Comparison of ENCODE assay signal across 10 cellular contexts in the genomic region with DNA sequence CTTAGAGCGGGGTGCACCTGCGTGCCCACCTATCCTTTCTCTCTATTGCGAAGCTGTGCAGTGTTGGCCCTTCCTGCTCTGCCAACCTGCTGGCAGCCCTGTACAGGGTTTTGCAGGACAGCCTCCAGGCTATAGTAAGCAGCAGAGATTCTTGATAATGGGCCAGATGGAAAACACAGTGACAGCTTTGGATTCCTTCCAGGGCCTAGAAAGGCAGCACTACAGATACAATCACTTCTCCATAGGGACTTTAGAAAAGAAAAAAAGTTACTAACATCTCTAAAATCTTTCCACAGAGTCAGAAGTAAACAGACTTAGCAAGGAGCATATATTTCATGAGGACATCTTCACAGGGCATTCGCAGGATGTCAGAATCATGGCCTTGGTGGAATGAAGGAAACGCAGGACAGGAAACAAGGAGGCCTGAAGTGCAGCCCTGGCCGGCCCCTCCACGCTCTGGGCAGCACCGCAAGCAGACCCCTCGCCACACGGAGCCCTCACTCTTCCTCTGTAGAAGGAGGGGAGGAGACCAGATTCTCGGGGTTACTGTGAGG.
DNase-seq lines count a peak whose midpoint lies in the region; ATAC-seq and TF ChIP-seq lines count a peak whose summit lies in the region.
"Had no signal": no experiment of that assay in that cellular context is flagged by ENCODE, and none has a peak within 500 bp of the region (broad histone marks: within the 10 kb centered on the region; RNA-seq: fewer than 3 reads in every experiment).

No MANE protein-coding gene starts in this region.

- peaks cover 0 to 75% (median 35%) of the 10 kb centered on the region in 4 donors for H3K4me1 ChIP-seq in tibial artery

- POLR2A ChIA-PET in MCF 10A (lab: Yijun Ruan, JAX): interaction anchor here (0.6 to 1.3 kb wide), 6 partner anchors 11 to 172 kb away, joined by 3 to 5 read pairs (median 4); a partner anchor contains a TSS

- H3K27ac Mint-ChIP-seq in HFFc6 (peak overlapping the region; percentile 79), MCF 10A (ENCODE audit: low read depth, unreplicated experiment) (peak overlapping the region; percentile 89)
- H3K27ac Mint-ChIP-seq in activated naive CD4-positive, alpha-beta T cell treated with anti-CD3 and anti-CD28 coated beads, Interleukin-2, amount 50 U/mL, for 72 hours: no peak overlapping the region

- H3K4me3 Mint-ChIP-seq in HFFc6 (peak overlapping the region; percentile 29; the same call in 1 of the 2 replicates), MCF 10A (ENCODE audit: unreplicated experiment) (no peak overlapping the region)

- DNase-seq in HFFc6 (peak; percentile 87), MCF 10A (ENCODE audit: unreplicated experiment) (peak; percentile 89), kidney tubule cell (ENCODE audit: low spot score) (peak; percentile 23), tibial artery (no peak), NCI-H146 treated with DMSO at 0.1 percent for 48 hours (lab: John Stamatoyannopoulos, UW; ENCODE audit: unreplicated experiment) (no peak), OCI-M2 (lab: John Stamatoyannopoulos, UW; ENCODE audit: unreplicated experiment) (no peak)
- no peak for DNase-seq in activated naive CD4-positive, alpha-beta T cell treated with anti-CD3 and anti-CD28 coated beads, Interleukin-2, amount 50 U/mL, for 72 hours (ENCODE audit: low spot score in 2 of 2)
- DNase-seq: NCI-H1930, ovary had no signal

- no peak for TF ChIP-seq CTCF in HFFc6 (IDR thresholded peaks at IDR 0.05)
- TF ChIP-seq CTCF in MCF 10A (IDR thresholded peaks at IDR 0.05; ENCODE audit: unreplicated experiment): no peak
- no peak for TF ChIP-seq CTCF in tibial artery (IDR thresholded peaks at IDR 0.05)

- no TSS peak for BruUV-seq in MCF 10A (replicated peaks; lab: Mats Ljungman, UMichigan)

- CTCF ChIA-PET in MCF 10A (lab: Yijun Ruan, JAX): interaction anchor here (0.9 kb wide), 1 partner anchor 32 kb away, joined by 4 read pairs; no protein-coding TSS in a partner anchor

- H3K27me3 ChIP-seq in tibial artery: no peaks in the 10 kb centered on the region
- H3K27me3 ChIP-seq: ovary had no signal

- H3K9me3 Mint-ChIP-seq in HFFc6: no peaks in the 10 kb centered on the region
- no peaks in the 10 kb centered on the region for H3K9me3 Mint-ChIP-seq in MCF 10A (ENCODE audit: unreplicated experiment)
- H3K9me3 Mint-ChIP-seq in activated naive CD4-positive, alpha-beta T cell treated with anti-CD3 and anti-CD28 coated beads, Interleukin-2, amount 50 U/mL, for 72 hours: no peaks in the 10 kb centered on the region

- H3K27ac ChIP-seq in tibial artery: peak overlapping the region; percentile 60 to 64
- H3K27ac ChIP-seq: epithelial cell of prostate, ovary had no signal

- H3K27me3 Mint-ChIP-seq in HFFc6 (ENCODE audit: insufficient read depth) (no peaks in the 10 kb centered on the region), MCF 10A (ENCODE audit: insufficient read depth, unreplicated experiment) (no peaks in the 10 kb centered on the region)

- intact Hi-C loops in MCF 10A (cut with micrococcal nuclease) (no loop called here), tibial artery (cut with DNase I; ENCODE audit: low total_unique reads) (no loop called here)

- no peaks in the 10 kb centered on the region for H3K36me3 ChIP-seq in tibial artery
- H3K36me3 ChIP-seq: ovary had no signal

- H3K9me3 ChIP-seq in tibial artery: no peaks in the 10 kb centered on the region
- H3K9me3 ChIP-seq: ovary had no signal

- H3K4me1 Mint-ChIP-seq in HFFc6 (ENCODE audit: low read depth) (peaks cover 39% of the 10 kb centered on the region), MCF 10A (ENCODE audit: insufficient read depth, unreplicated experiment) (peaks cover 24% of the 10 kb centered on the region)

- no peak overlapping the region for H3K4me3 ChIP-seq in tibial artery
- H3K4me3 ChIP-seq: ovary had no signal

- H3K36me3 Mint-ChIP-seq in HFFc6 (ENCODE audit: low read depth) (no peaks in the 10 kb centered on the region), MCF 10A (ENCODE audit: insufficient read depth, unreplicated experiment) (no peaks in the 10 kb centered on the region)
- H3K36me3 Mint-ChIP-seq in activated naive CD4-positive, alpha-beta T cell treated with anti-CD3 and anti-CD28 coated beads, Interleukin-2, amount 50 U/mL, for 72 hours: peaks cover 0 to 5% of the 10 kb centered on the region in 2 donors

- ATAC-seq in activated naive CD4-positive, alpha-beta T cell treated with anti-CD3 and anti-CD28 coated beads, Interleukin-2, amount 50 U/mL, for 72 hours: no peak

Comparison
In these comparisons a context has a peak if more than half of its experiments do, and no peak if none do; other contexts are left out.
1. DNase-seq: peak in HFFc6 (single experiment), MCF 10A (single experiment) and kidney tubule cell (single experiment); none in tibial artery (0 of 2), NCI-H146 treated with DMSO at 0.1 percent for 48 hours (single experiment), OCI-M2 (single experiment) and activated naive CD4-positive, alpha-beta T cell treated with anti-CD3 and anti-CD28 coated beads, Interleukin-2, amount 50 U/mL, for 72 hours (0 of 2).
2. H3K27ac Mint-ChIP-seq: peak in HFFc6 (single experiment) and MCF 10A (single experiment); none in activated naive CD4-positive, alpha-beta T cell treated with anti-CD3 and anti-CD28 coated beads, Interleukin-2, amount 50 U/mL, for 72 hours (0 of 2).